3 cellular contexts compared by ENCODE assay signal in genomic region chr18:34901299-34901698, GRCh38.
TF ChIP-seq lines count a peak whose summit lies in the region.

No MANE protein-coding gene starts in this region.

TF ChIP-seq in HCT116, 20 proteins besides CTCF, POLR2A, EP300 and RAD21:
- no peak for TF ChIP-seq ZFX (IDR thresholded peaks at IDR 0.05)
- no peak for TF ChIP-seq CEBPB (IDR thresholded peaks at IDR 0.05; ENCODE audit: low read depth)
- no peak for TF ChIP-seq REST (IDR thresholded peaks at IDR 0.05; ENCODE audit: low read depth)
- no peak for TF ChIP-seq SRF (IDR thresholded peaks at IDR 0.05; ENCODE audit: low read depth)
- no peak for TF ChIP-seq ZBTB33 (IDR thresholded peaks at IDR 0.05; ENCODE audit: extremely low read depth, insufficient replicate concordance, low read length)
- TF ChIP-seq ZNF274 (IDR thresholded peaks at IDR 0.05; ENCODE audit: low read depth, low read length) = no peak
- no peak for TF ChIP-seq TCF7L2 (IDR thresholded peaks at IDR 0.05; ENCODE audit: borderline replicate concordance, extremely low read depth, insufficient read depth, insufficient read length)

TF ChIP-seq in H1, 55 proteins besides CTCF, POLR2A, EP300 and RAD21:
- no peak for TF ChIP-seq POLR2AphosphoS5 (IDR thresholded peaks at IDR 0.05; ENCODE audit: low read depth, low read length)
- TF ChIP-seq MAFK (IDR thresholded peaks at IDR 0.05; ENCODE audit: low read depth, low read length) = no peak
- no peak for TF ChIP-seq RFX5 (IDR thresholded peaks at IDR 0.05; ENCODE audit: borderline replicate concordance, low read depth, low read length)
- TF ChIP-seq GABPA (IDR thresholded peaks at IDR 0.05; ENCODE audit: borderline replicate concordance, insufficient read depth, low read length) = no peak
- TF ChIP-seq FOSL1 (IDR thresholded peaks at IDR 0.05; ENCODE audit: insufficient read depth, low read depth, low read length) = no peak
- TF ChIP-seq KDM4A (IDR thresholded peaks at IDR 0.05; ENCODE audit: low read depth, low read length, severe bottlenecking) = no peak
- TF ChIP-seq CHD2 (IDR thresholded peaks at IDR 0.05; ENCODE audit: low read length) = no peak
- no peak for TF ChIP-seq CBX8 (IDR thresholded peaks at IDR 0.05; ENCODE audit: borderline replicate concordance, low read depth, low read length)
- no peak for TF ChIP-seq NANOG (IDR thresholded peaks at IDR 0.05; ENCODE audit: insufficient read depth, low read depth, low read length, poor library complexity, severe bottlenecking)
- TF ChIP-seq CHD7 (IDR thresholded peaks at IDR 0.05; ENCODE audit: insufficient replicate concordance, low read length) = no peak
- TF ChIP-seq YY1 (IDR thresholded peaks at IDR 0.05; ENCODE audit: low read depth, low read length) = no peak

TF ChIP-seq in WTC11, 78 proteins besides CTCF, POLR2A, EP300 and RAD21:
- TF ChIP-seq ATF3 (CRISPR knock-in tag; conservative IDR thresholded peaks at IDR 0.05) = no peak
- no peak for TF ChIP-seq MXD4 (CRISPR knock-in tag; IDR thresholded peaks at IDR 0.05; ENCODE audit: borderline replicate concordance)
- no peak for TF ChIP-seq ZNF232 (CRISPR knock-in tag; IDR thresholded peaks at IDR 0.05)
- no peak for TF ChIP-seq ZBTB21 (CRISPR knock-in tag; IDR thresholded peaks at IDR 0.05; ENCODE audit: borderline replicate concordance)
- TF ChIP-seq ZNF423 (CRISPR knock-in tag; IDR thresholded peaks at IDR 0.05) = no peak
- TF ChIP-seq MYBL2 (CRISPR knock-in tag; IDR thresholded peaks at IDR 0.05) = no peak
- TF ChIP-seq NFATC4 (CRISPR knock-in tag; IDR thresholded peaks at IDR 0.05) = no peak
- no peak for TF ChIP-seq ZNF263 (CRISPR knock-in tag; IDR thresholded peaks at IDR 0.05; ENCODE audit: low read depth)
- no peak for TF ChIP-seq ZNF138 (CRISPR knock-in tag; conservative IDR thresholded peaks at IDR 0.05)
- TF ChIP-seq NFYB (CRISPR knock-in tag; conservative IDR thresholded peaks at IDR 0.05; ENCODE audit: low read depth) = no peak
- no peak for TF ChIP-seq TP53 (CRISPR knock-in tag; IDR thresholded peaks at IDR 0.05)
- no peak for TF ChIP-seq FOXJ3 (CRISPR knock-in tag; IDR thresholded peaks at IDR 0.05; ENCODE audit: borderline replicate concordance)
- TF ChIP-seq E2F5 (CRISPR knock-in tag; IDR thresholded peaks at IDR 0.05) = no peak
- TF ChIP-seq ZMAT4 (CRISPR knock-in tag; IDR thresholded peaks at IDR 0.05) = no peak
- TF ChIP-seq FOXK1 (CRISPR knock-in tag; IDR thresholded peaks at IDR 0.05) = no peak
- no peak for TF ChIP-seq NR3C1 (CRISPR knock-in tag; conservative IDR thresholded peaks at IDR 0.05; ENCODE audit: low read depth)
- TF ChIP-seq SMAD4 (CRISPR knock-in tag; IDR thresholded peaks at IDR 0.05) = no peak
- no peak for TF ChIP-seq USF1 (CRISPR knock-in tag; IDR thresholded peaks at IDR 0.05)
- TF ChIP-seq RELA (CRISPR knock-in tag; IDR thresholded peaks at IDR 0.05; ENCODE audit: borderline replicate concordance) = no peak
